In genomic region chr15:75989045-75989444, GRCh38 we compare ENCODE assay signal across 1 cellular context.
TF ChIP-seq lines count a peak whose summit lies in the region.

No MANE protein-coding gene starts in this region.

TF ChIP-seq in IMR-90, 13 proteins besides CTCF, POLR2A, EP300 and RAD21 (continued from another document):
- TF ChIP-seq USF2 (IDR thresholded peaks at IDR 0.05; ENCODE audit: low read depth, low read length), result no peak
- TF ChIP-seq MAFK (IDR thresholded peaks at IDR 0.05; ENCODE audit: low read depth, low read length), result no peak
- TF ChIP-seq RCOR1 (IDR thresholded peaks at IDR 0.05; ENCODE audit: insufficient replicate concordance, low read length), result no peak
- no peak for TF ChIP-seq ELK1 (IDR thresholded peaks at IDR 0.05; ENCODE audit: borderline replicate concordance, low read depth, low read length)
- TF ChIP-seq CEBPB (IDR thresholded peaks at IDR 0.05; ENCODE audit: low read depth, low read length), result no peak
- no peak for TF ChIP-seq BHLHE40 (IDR thresholded peaks at IDR 0.05; ENCODE audit: low read depth, low read length)
